In genomic region chr1:224694969-224695368, GRCh38 we compare ENCODE assay signal across 24 cellular contexts.
"Had no signal": no experiment of that assay in that cellular context is flagged by ENCODE, and none has a peak within 500 bp of the region (broad histone marks: within the 10 kb centered on the region; RNA-seq: fewer than 3 reads in every experiment).

No MANE protein-coding gene starts in this region.

- H3K9me3 ChIP-seq: left lung, left ventricle myocardium inferior, lower lobe of right lung, mucosa of descending colon had no signal

- H2AFZ ChIP-seq: hepatocyte had no signal

- ATAC-seq: left cardiac atrium; left colon; left lobe of liver; left lung; left ventricle myocardium superior; lower lobe of right lung; mucosa of descending colon; naive thymus-derived CD4-positive, alpha-beta T cell had no signal

- FAIRE-seq: islet of Langerhans, keratinocyte, kidney had no signal

- H3K36me3 ChIP-seq: left lung, left ventricle myocardium inferior, lower lobe of right lung had no signal

- H3K79me2 ChIP-seq: hepatocyte had no signal

- H3K4me3 ChIP-seq: hepatocyte, left lung, left ventricle myocardium inferior, lower lobe of right lung, lung, mucosa of descending colon had no signal

- DNase-seq: hippocampal formation; hypothalamus; immature natural killer cell; islet precursor cell; kidney; kidney glomerular epithelial cell; left cardiac atrium; left colon; left lung; left ventricle myocardium inferior; left ventricle myocardium superior; lower lobe of right lung; mammary epithelial cell; mesenchymal stem cell; mesendoderm; midbrain; mucosa of descending colon; naive B cell; naive thymus-derived CD4-positive, alpha-beta T cell had no signal

- H3K4me1 ChIP-seq: left lung, left ventricle myocardium inferior, lower lobe of right lung had no signal

- H3K27me3 ChIP-seq: hepatocyte, left lung had no signal

- H3K27ac ChIP-seq: hepatocyte, left lung, left ventricle myocardium inferior, lower lobe of right lung had no signal

- H3K4me2 ChIP-seq: hepatocyte had no signal
